In the genomic region with DNA sequence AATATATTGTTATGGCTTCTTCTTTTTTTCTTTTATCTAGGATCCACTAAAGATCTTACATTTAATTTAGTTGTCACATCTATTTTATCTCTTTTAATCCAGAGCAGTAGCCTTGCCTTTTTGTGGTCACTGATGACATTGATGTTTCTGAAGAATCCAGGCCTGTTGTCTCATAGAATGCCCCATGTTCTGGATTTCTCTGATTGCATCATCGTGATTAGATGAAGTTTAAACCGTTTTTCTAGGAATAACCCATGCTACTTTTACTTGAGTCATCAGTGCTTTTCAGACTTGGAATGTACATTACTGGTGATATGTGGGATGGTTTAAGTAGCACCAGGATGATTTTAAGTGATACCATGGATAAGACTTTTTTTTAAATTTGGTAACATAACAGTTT, we compare ENCODE assay signal across 26 cellular contexts.
"Had no signal": no experiment of that assay in that cellular context is flagged by ENCODE, and none has a peak within 500 bp of the region (broad histone marks: within the 10 kb centered on the region; RNA-seq: fewer than 3 reads in every experiment).

No MANE protein-coding gene starts in this region.

- H3K4me1 ChIP-seq: Peyer's patch, SJCRH30 had no signal

- H3K27ac ChIP-seq: brain microvascular endothelial cell, cardiac muscle cell, KMS-11, Peyer's patch, RWPE1, SJCRH30, WERI-Rb-1 had no signal

- H3K4me3 ChIP-seq: cardiac muscle cell, Peyer's patch, SJCRH30 had no signal

- DNase-seq: activated CD4-positive, alpha-beta memory T cell treated with anti-CD3 and anti-CD28 coated beads, Interleukin-2, amount 10 ng/mL, durations not matched to agents 7 days and 5 days; activated CD4-positive, alpha-beta T cell treated with anti-CD3 and anti-CD28 coated beads for 36 hours; activated CD4-positive, alpha-beta T cell treated with anti-CD3 and anti-CD28 coated beads, Interleukin-2, amount 50 U/mL, for 1 hour; activated gamma-delta T cell; activated naive CD4-positive, alpha-beta T cell treated with anti-CD3 and anti-CD28 coated beads for 36 hours; activated T-cell treated with anti-CD3 and anti-CD28 coated beads for 4 hours; activated T-cell treated with anti-CD3 and anti-CD28 coated beads, Interleukin-2, amount 50 U/mL, for 48 hours; amygdala; brain microvascular endothelial cell; NCI-H1092; NCI-H1417 treated with DMSO at 0.1 percent for 48 hours; NCI-H1694; NCI-H2029 treated with DMSO at 0.1 percent for 48 hours; NCI-H345; NCI-H510A; NCI-H526 treated with DMSO at 0.1 percent for 48 hours; NCI-H82; Peyer's patch; Right ventricle myocardium superior; SJCRH30; SK-N-SH; WERI-Rb-1 had no signal

- H3K9me3 ChIP-seq: Peyer's patch, SJCRH30 had no signal

- H3K36me3 ChIP-seq: brain microvascular endothelial cell, cardiac muscle cell, Peyer's patch, SJCRH30, WERI-Rb-1 had no signal

- H3K9ac ChIP-seq: KMS-11, SK-N-SH had no signal

- H3K27me3 ChIP-seq: brain microvascular endothelial cell, cardiac muscle cell, Peyer's patch, SJCRH30 had no signal

- ATAC-seq: activated CD4-positive, alpha-beta T cell treated with anti-CD3 and anti-CD28 coated beads for 36 hours; activated T-helper 17 cell treated with anti-CD3 and anti-CD28 coated beads, Interleukin-2, amount 50 U/mL, for 72 hours had no signal

- H3K4me2 ChIP-seq: KMS-11, SK-N-SH had no signal
